18 cellular contexts compared by ENCODE assay signal in genomic region chr7:156547884-156548561, GRCh38.
DNase-seq lines count a peak whose midpoint lies in the region; ATAC-seq, FAIRE-seq and TF ChIP-seq lines count a peak whose summit lies in the region.
"Had no signal": no experiment of that assay in that cellular context is flagged by ENCODE, and none has a peak within 500 bp of the region (broad histone marks: within the 10 kb centered on the region; RNA-seq: fewer than 3 reads in every experiment).

No MANE protein-coding gene starts in this region.

- POLR2A ChIA-PET in K562 (lab: Yijun Ruan, JAX) (interaction anchor here (0.5 kb wide), 1 partner anchor 69 kb away, joined by 4 read pairs; no protein-coding TSS in a partner anchor), HepG2 (lab: Yijun Ruan, JAX) (no interaction called here)

- TF ChIP-seq RAD21 in K562 (CRISPR knock-in tag; conservative IDR thresholded peaks at IDR 0.05 in 1 of 2, IDR thresholded peaks at IDR 0.05 in 1 of 2) = no peak
- no peak for TF ChIP-seq RAD21 in HepG2 (CRISPR knock-in tag; IDR thresholded peaks at IDR 0.05)

- H3K36me3 ChIP-seq in K562 (ENCODE audit: control insufficient read depth, insufficient read depth, low read length) (no peaks in the 10 kb centered on the region), HepG2 (replicated peaks in 1 of 2; ENCODE audit: control insufficient read depth in 1 of 2, insufficient read depth in 2 of 2, low read length in 2 of 2) (no peaks in the 10 kb centered on the region)

- H3K4me1 ChIP-seq in K562 (replicated peaks in 1 of 2; ENCODE audit: control insufficient read depth in 2 of 2, insufficient read depth in 2 of 2, low read length in 2 of 2) (peaks cover 0 to 4% of the 10 kb centered on the region in 2 experiments; a peak in 4 of 5 replicates), HepG2 (ENCODE audit: insufficient read depth, low read length) (peaks cover 12% of the 10 kb centered on the region)

- no peak overlapping the region for H3K4me3 ChIP-seq in K562
- H3K4me3 ChIP-seq in HepG2 (replicated peaks in 1 of 3; ENCODE audit: insufficient read depth in 1 of 3, low read depth in 2 of 3, low read length in 3 of 3) = no peak overlapping the region

- no peak for TF ChIP-seq CTCF in K562 (IDR thresholded peaks at IDR 0.05 in 2 of 3, conservative IDR thresholded peaks at IDR 0.05 in 1 of 3; ENCODE audit: insufficient read depth in 2 of 3, low read depth in 1 of 3, low read length in 3 of 3)
- TF ChIP-seq CTCF in HepG2 (CRISPR knock-in tag; IDR thresholded peaks at IDR 0.05) = no peak

- no peaks in the 10 kb centered on the region for H3K79me2 ChIP-seq in K562 (ENCODE audit: control insufficient read depth, insufficient read depth, low read length)
- no peaks in the 10 kb centered on the region for H3K79me2 ChIP-seq in HepG2 (ENCODE audit: insufficient read depth, low read length)

- no peak for TF ChIP-seq EP300 in K562 (IDR thresholded peaks at IDR 0.05; ENCODE audit: low read length)
- no peak for TF ChIP-seq EP300 in HepG2 (IDR thresholded peaks at IDR 0.05; ENCODE audit: low read depth in 2 of 2, low read length in 2 of 2)
- no peak for TF ChIP-seq EP300 in HepG2 (CRISPR knock-in tag; IDR thresholded peaks at IDR 0.05; ENCODE audit: borderline replicate concordance)

- FAIRE-seq in K562 (lab: Jason Lieb, UNC) = no peak
- FAIRE-seq in HepG2 (lab: Jason Lieb, UNC) = no peak
- FAIRE-seq: GM12891 had no signal

- intact Hi-C loops in K562 (cut with micrococcal nuclease) = loop anchor here (1.0 to 10.0 kb wide), 3 partner anchors 26 to 267 kb away; partner anchors contain the start of gene RNF32
- intact Hi-C loops in HepG2 (cut with micrococcal nuclease; ENCODE audit: unreplicated experiment) = no loop called here

- BruUV-seq in K562 (replicated peaks; lab: Mats Ljungman, UMichigan) (no TSS peak), HepG2 (replicated peaks; lab: Mats Ljungman, UMichigan) (no TSS peak)

- no peaks in the 10 kb centered on the region for H4K20me1 ChIP-seq in K562 (replicated peaks; ENCODE audit: control insufficient read depth, insufficient read depth, low read length)
- H4K20me1 ChIP-seq in HepG2 (ENCODE audit: insufficient read depth, low read length) = no peaks in the 10 kb centered on the region

- H3K9me3 ChIP-seq in K562 (replicated peaks; ENCODE audit: control insufficient read depth, insufficient read depth, low read depth, low read length) (no peaks in the 10 kb centered on the region), HepG2 (ENCODE audit: low read length) (no peaks in the 10 kb centered on the region)

- H3K9ac ChIP-seq in K562 (ENCODE audit: insufficient read depth in 1 of 2, low read depth in 2 of 2, low read length in 2 of 2) = no peak overlapping the region
- H3K9ac ChIP-seq in HepG2 (ENCODE audit: insufficient read depth, low read depth, low read length) = no peak overlapping the region

- ATAC-seq in GM18868 (IDR thresholded peaks at IDR 0.05; ENCODE audit: unreplicated experiment) (peak; percentile 52), HG03432 (IDR thresholded peaks at IDR 0.05; ENCODE audit: unreplicated experiment) (peak; percentile 48), K562 (no peak; the same call in 2 of the 3 replicates), GM18519 (IDR thresholded peaks at IDR 0.05; ENCODE audit: low FRiP score, unreplicated experiment) (no peak), HepG2 (no peak)

- DNase-seq in K562 (ENCODE audit: extremely low read depth in 1 of 4, low spot score in 3 of 4) = no peak
- no peak for DNase-seq in HepG2 (ENCODE audit: low spot score)
- no peak for DNase-seq in central memory CD4-positive, alpha-beta T cell
- no peak for DNase-seq in DMS 273 treated with DMSO at 0.1 percent for 48 hours (lab: John Stamatoyannopoulos, UW)
- DNase-seq: ACHN, GDM1, MV-4-11, NCI-H187, NCI-H2107, NCI-H510A, NCI-H748 treated with DMSO at 0.1 percent for 48 hours, OCI-M1, Right ventricle myocardium superior, SW 1271 had no signal

- H3K27ac ChIP-seq in K562 (ENCODE audit: extremely low read depth, low read depth, low read length) (no peak overlapping the region), HepG2 (ENCODE audit: extremely low read length, insufficient read depth, low read length) (no peak overlapping the region)

- CTCF ChIA-PET in K562 (lab: Yijun Ruan, JAX; ENCODE audit: low intra/inter-chr PET ratio) = interaction anchor here (0.6 kb wide), 1 partner anchor 1131 kb away, joined by 3 read pairs; no protein-coding TSS in a partner anchor
- CTCF ChIA-PET in HepG2 (lab: Yijun Ruan, JAX; ENCODE audit: low intra/inter-chr PET ratio, low total read pairs) = no interaction called here

- in situ Hi-C loops in K562 (cut with MboI) = no loop called here
- in situ Hi-C loops in HepG2 (cut with HindIII; ENCODE audit: extremely low pct_ligation_motif_present, low pct_unique_long_range_greater_than_20kb) = no loop called here

- TF ChIP-seq POLR2A in K562 (conservative IDR thresholded peaks at IDR 0.05) (no peak), HepG2 (IDR thresholded peaks at IDR 0.05; ENCODE audit: insufficient read depth in 1 of 2, low read depth in 2 of 2, low read length in 2 of 2) (no peak)

- H3K4me2 ChIP-seq in K562 (ENCODE audit: insufficient read depth, low read length) = no peak overlapping the region
- no peak overlapping the region for H3K4me2 ChIP-seq in HepG2 (ENCODE audit: low read depth, low read length)

- H2AFZ ChIP-seq in K562 (ENCODE audit: low read depth, low read length) (no peak overlapping the region), HepG2 (ENCODE audit: low read length) (no peak overlapping the region)

- H3K9me1 ChIP-seq in K562 (ENCODE audit: control insufficient read depth, insufficient read depth, low read length) = no peaks in the 10 kb centered on the region

- H3K27me3 ChIP-seq in K562 (ENCODE audit: control insufficient read depth in 2 of 2, insufficient read depth in 2 of 2, low read length in 2 of 2) (peaks cover 31 to 51% of the 10 kb centered on the region in 2 experiments; a peak in 4 of 5 replicates), HepG2 (ENCODE audit: control insufficient read depth in 1 of 2, insufficient read depth in 2 of 2, low read length in 2 of 2) (no peaks in the 10 kb centered on the region)

- WGBS in K562 (ENCODE audit: insufficient coverage, low coverage, missing lambda C conversion rate) = 1% methylated on average over 20 of the region's 20 CpGs
- WGBS in HepG2 (ENCODE audit: low lambda C conversion rate) = 95% methylated on average over 20 of the region's 20 CpGs

TF ChIP-seq in K562, 482 proteins besides CTCF, POLR2A, EP300 and RAD21 (continues in another document):
- TF ChIP-seq, protein P1, sequence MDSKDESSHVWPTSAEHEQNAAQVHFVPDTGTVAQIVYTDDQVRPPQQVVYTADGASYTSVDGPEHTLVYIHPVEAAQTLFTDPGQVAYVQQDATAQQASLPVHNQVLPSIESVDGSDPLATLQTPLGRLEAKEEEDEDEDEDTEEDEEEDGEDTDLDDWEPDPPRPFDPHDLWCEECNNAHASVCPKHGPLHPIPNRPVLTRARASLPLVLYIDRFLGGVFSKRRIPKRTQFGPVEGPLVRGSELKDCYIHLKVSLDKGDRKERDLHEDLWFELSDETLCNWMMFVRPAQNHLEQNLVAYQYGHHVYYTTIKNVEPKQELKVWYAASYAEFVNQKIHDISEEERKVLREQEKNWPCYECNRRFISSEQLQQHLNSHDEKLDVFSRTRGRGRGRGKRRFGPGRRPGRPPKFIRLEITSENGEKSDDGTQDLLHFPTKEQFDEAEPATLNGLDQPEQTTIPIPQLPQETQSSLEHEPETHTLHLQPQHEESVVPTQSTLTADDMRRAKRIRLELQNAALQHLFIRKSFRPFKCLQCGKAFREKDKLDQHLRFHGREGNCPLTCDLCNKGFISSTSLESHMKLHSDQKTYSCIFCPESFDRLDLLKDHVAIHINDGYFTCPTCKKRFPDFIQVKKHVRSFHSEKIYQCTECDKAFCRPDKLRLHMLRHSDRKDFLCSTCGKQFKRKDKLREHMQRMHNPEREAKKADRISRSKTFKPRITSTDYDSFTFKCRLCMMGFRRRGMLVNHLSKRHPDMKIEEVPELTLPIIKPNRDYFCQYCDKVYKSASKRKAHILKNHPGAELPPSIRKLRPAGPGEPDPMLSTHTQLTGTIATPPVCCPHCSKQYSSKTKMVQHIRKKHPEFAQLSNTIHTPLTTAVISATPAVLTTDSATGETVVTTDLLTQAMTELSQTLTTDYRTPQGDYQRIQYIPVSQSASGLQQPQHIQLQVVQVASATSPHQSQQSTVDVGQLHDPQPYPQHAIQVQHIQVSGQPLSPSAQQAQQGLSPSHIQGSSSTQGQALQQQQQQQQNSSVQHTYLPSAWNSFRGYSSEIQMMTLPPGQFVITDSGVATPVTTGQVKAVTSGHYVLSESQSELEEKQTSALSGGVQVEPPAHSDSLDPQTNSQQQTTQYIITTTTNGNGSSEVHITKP (IDR thresholded peaks at IDR 0.05; ENCODE audit: partially characterized antibody) = peak; percentile 74

TF ChIP-seq in HepG2, 621 proteins besides CTCF, POLR2A, EP300 and RAD21 (continues in another document):
- TF ChIP-seq ZNF879 (CRISPR knock-in tag; IDR thresholded peaks at IDR 0.05) (no peak), ARID5B (CRISPR knock-in tag; IDR thresholded peaks at IDR 0.05) (no peak), MAZ (IDR thresholded peaks at IDR 0.05; ENCODE audit: borderline replicate concordance, low read depth, low read length) (no peak), MAZ (CRISPR knock-in tag; IDR thresholded peaks at IDR 0.05; ENCODE audit: low read depth) (no peak)

Comparison
In these comparisons a context has a peak if more than half of its experiments do, and no peak if none do; other contexts are left out.
1. ATAC-seq: peak in GM18868 (single experiment) and HG03432 (single experiment); none in K562 (single experiment), GM18519 (single experiment) and HepG2 (single experiment).